In the genomic region with DNA sequence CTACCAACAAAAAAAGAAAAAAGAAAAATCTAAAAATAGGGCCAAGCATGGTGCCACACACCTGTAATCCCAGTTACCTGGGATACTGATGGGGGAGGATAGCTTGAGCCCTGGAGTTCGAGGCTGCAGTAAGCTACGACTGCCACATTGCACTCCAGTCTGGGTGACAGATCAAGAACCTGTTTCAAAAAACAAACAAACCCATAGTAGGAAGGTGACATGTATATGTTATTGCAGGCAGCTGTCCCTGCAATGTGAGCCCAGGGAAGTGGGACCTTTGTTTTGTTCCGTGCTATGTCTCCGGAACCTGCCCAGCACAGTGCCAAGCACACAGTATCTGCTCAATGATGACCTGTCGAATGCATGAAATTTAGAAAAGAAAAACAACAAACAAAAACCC, we compare ENCODE assay signal across 25 cellular contexts. TPM values are rescaled to one million over a fixed set of nuclear protein-coding genes. Genes with fewer than 3 reads are reported as not detected.
"Had no signal": no experiment of that assay in that cellular context is flagged by ENCODE, and none has a peak within 500 bp of the region (broad histone marks: within the 10 kb centered on the region; RNA-seq: fewer than 3 reads in every experiment).

No MANE protein-coding gene starts in this region.

- H3K4me3 ChIP-seq: breast epithelium, colonic mucosa, dorsolateral prefrontal cortex, esophagus muscularis mucosa, hepatocyte, left ventricle myocardium inferior, prostate gland, spleen, upper lobe of right lung had no signal

- FAIRE-seq: endothelial cell of umbilical vein, frontal cortex had no signal

- H2AFZ ChIP-seq: hepatocyte had no signal

- H3K27me3 ChIP-seq: breast epithelium, colonic mucosa, dorsolateral prefrontal cortex, esophagus muscularis mucosa, hepatocyte, spleen, upper lobe of right lung had no signal

- ATAC-seq: activated T-cell treated with anti-CD3 and anti-CD28 coated beads, Interleukin-2, amount 50 U/mL, for 72 hours; effector memory CD8-positive, alpha-beta T cell; naive thymus-derived CD8-positive, alpha-beta T cell; stimulated activated naive CD8-positive, alpha-beta T cell treated with anti-CD3 and anti-CD28 coated beads, Interleukin-15, Interleukin-2, amounts not matched to agents 100 U/mL and 50 U/mL, for 24 hours; upper lobe of right lung had no signal

- H3K27ac ChIP-seq: breast epithelium, colonic mucosa, dorsolateral prefrontal cortex, esophagus muscularis mucosa, hepatocyte, left ventricle myocardium inferior, prostate gland, spleen, upper lobe of right lung had no signal

- H3K9me3 ChIP-seq: breast epithelium, colonic mucosa, esophagus muscularis mucosa, left ventricle myocardium inferior, prostate gland, spleen, upper lobe of right lung had no signal

- H3K36me3 ChIP-seq: breast epithelium, colonic mucosa, esophagus muscularis mucosa, left ventricle myocardium inferior, prostate gland, spleen, upper lobe of right lung had no signal

- H3K4me2 ChIP-seq: hepatocyte had no signal

- H3K79me2 ChIP-seq: hepatocyte had no signal

- DNase-seq: activated CD4-positive, alpha-beta T cell treated with anti-CD3 and anti-CD28 coated beads for 4 hours; activated CD4-positive, alpha-beta T cell treated with anti-CD3 and anti-CD28 coated beads, Interleukin-2, amount 50 U/mL, for 48 hours; activated CD4-positive, CD25-positive, alpha-beta regulatory T cell; activated effector memory CD4-positive, alpha-beta T cell treated with Interleukin-2 at 50 U/mL for 16 hours; activated naive CD4-positive, alpha-beta T cell treated with anti-CD3 and anti-CD28 coated beads for 36 hours; activated naive CD8-positive, alpha-beta T cell treated with anti-CD3 and anti-CD28 coated beads, Interleukin-2, amount 10 ng/mL, durations not matched to agents 7 days and 5 days; activated T-cell treated with anti-CD3 and anti-CD28 coated beads, Interleukin-2, amount 50 U/mL, for 72 hours; amniotic stem cell; colonic mucosa; dorsolateral prefrontal cortex; effector memory CD8-positive, alpha-beta T cell; glutamatergic neuron; immature natural killer cell; left ventricle myocardium inferior; naive thymus-derived CD8-positive, alpha-beta T cell; spleen; stimulated activated CD4-positive, alpha-beta T cell treated with anti-CD3 and anti-CD28 coated beads, Interleukin-4, amount 100 ng/mL, for 24 hours; stimulated activated naive CD8-positive, alpha-beta T cell treated with anti-CD3 and anti-CD28 coated beads, Interleukin-15, Interleukin-2, amounts not matched to agents 100 U/mL and 50 U/mL, for 24 hours; upper lobe of right lung had no signal

- H3K4me1 ChIP-seq: breast epithelium, colonic mucosa, prostate gland, spleen, upper lobe of right lung had no signal

RNA-seq across cellular contexts. Expression of gene DEGS2, which starts 42.3 kb away (rescaled TPM):
- total RNA-seq: endothelial cell of umbilical vein, left ventricle myocardium inferior had no signal
